Comparison of ENCODE assay signal across 7 cellular contexts in genomic region chr10:13371879-13372470, GRCh38.
A peak's percentile ranks its signal among the peaks of the same experiment; 100 is the strongest.
DNase-seq lines count a peak whose midpoint lies in the region; ATAC-seq, FAIRE-seq and TF ChIP-seq lines count a peak whose summit lies in the region.

No MANE protein-coding gene starts in this region.

- peak; percentile 63 for ATAC-seq in HG02840 (IDR thresholded peaks at IDR 0.05; ENCODE audit: low FRiP score, unreplicated experiment)

- FAIRE-seq in TTC549 (lab: Jason Lieb, UNC), result peak; percentile 91
- FAIRE-seq in islet of Langerhans (lab: Jason Lieb, UNC), result peak; percentile 77

- TF ChIP-seq CTCF in GM12874 (IDR thresholded peaks at IDR 0.05; ENCODE audit: insufficient read depth, low read depth, low read length), result peak; percentile 85

- peak; percentile 60 for DNase-seq in NCI-H2107 (lab: John Stamatoyannopoulos, UW)
- DNase-seq in T47D (ENCODE audit: low read depth in 1 of 2, low spot score in 1 of 2), result peak; percentile 84 to 94
- peak; percentile 23 to 65 (median 42) for DNase-seq in stimulated activated CD4-positive, alpha-beta T cell treated with anti-CD3 and anti-CD28 coated beads, Interleukin-12 subunit alpha, Interleukin-12 subunit beta, amount 100 ng/mL, for 48 hours (ENCODE audit: low read depth in 2 of 3, low spot score in 1 of 3)

- in situ Hi-C loops in T47D (cut with HindIII; ENCODE audit: low pct_unique_long_range_greater_than_20kb, low sequenced_read_pairs), result no loop called here

Comparison
In these comparisons a context has a peak if more than half of its experiments do, and no peak if none do; other contexts are left out.
1. Peak in every context shown above with its lines: DNase-seq and ATAC-seq.